Comparison of ENCODE assay signal across 32 cellular contexts in the genomic region with DNA sequence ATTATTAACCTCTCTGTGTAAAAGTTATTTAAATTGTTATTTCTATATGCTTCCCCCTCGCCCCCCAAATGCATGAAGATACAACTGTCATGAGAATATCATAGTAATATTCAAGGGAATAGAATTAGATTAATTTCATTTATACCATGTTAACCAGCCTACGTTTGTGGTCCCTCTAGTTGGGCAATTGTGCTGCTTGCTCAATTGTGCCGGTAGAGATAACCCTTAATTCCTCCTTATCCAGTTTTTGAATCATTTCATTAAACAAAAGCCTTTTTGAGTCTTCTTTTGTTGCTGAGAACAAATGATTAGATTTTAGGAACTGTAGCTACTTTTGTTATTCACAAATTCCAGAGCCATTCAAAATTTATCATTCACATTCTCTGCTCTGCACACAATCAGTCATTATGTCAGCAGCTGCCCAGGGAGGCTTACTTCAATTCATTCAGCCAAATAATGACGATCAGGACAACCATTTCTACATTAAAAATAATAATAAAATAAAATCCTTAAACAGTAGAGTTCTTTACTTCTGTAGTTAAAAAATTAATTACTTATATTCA.
"Had no signal": no experiment of that assay in that cellular context is flagged by ENCODE, and none has a peak within 500 bp of the region (broad histone marks: within the 10 kb centered on the region; RNA-seq: fewer than 3 reads in every experiment).

No MANE protein-coding gene starts in this region.

- H3K27ac Mint-ChIP-seq: activated B cell treated with CpG ODN at 0.5 μM for 24 hours; activated CD8-positive, alpha-beta T cell treated with anti-CD3 and anti-CD28 coated beads for 36 hours; activated T-helper 17 cell treated with anti-CD3 and anti-CD28 coated beads, Interleukin-2, amount 50 U/mL, for 72 hours; mesothelial cell of epicardium; naive B cell; stimulated activated memory B cell treated with anti-CD40 and anti-IgM and Interleukin-4, amounts not matched to agents 10 μg/mL and 1 μg/mL and 100 μg/mL, for 72 hours had no signal

- DNase-seq: activated B cell treated with CpG ODN at 0.5 μM for 24 hours; activated CD4-positive, alpha-beta T cell treated with anti-CD3 and anti-CD28 coated beads, Interleukin-2, amount 50 U/mL, for 1 hour; activated CD8-positive, alpha-beta T cell treated with anti-CD3 and anti-CD28 coated beads for 36 hours; activated gamma-delta T cell treated with Interleukin-2 at 50 U/mL for 16 hours; activated naive CD4-positive, alpha-beta T cell treated with anti-CD3 and anti-CD28 coated beads, Interleukin-2, amount 50 U/mL, for 16 hours; activated T-cell treated with anti-CD3 and anti-CD28 coated beads, Interleukin-2, amount 50 U/mL, for 4 hours; amygdala; dermis blood vessel endothelial cell; effector CD4-positive, alpha-beta T cell; esophagus squamous epithelium; glutamatergic neuron; left colon; mammary epithelial cell; naive B cell; nephron progenitor cell; nucleus accumbens; pancreas; psoas muscle; stimulated activated CD4-positive, alpha-beta T cell treated with anti-CD3 and anti-CD28 coated beads, Interleukin-1b, Interleukin-23, amount 100 ng/mL, for 48 hours; stimulated activated CD4-positive, alpha-beta T cell treated with anti-CD3 and anti-CD28 coated beads, Interleukin-4, amount 100 ng/mL, for 4 hours; stimulated activated CD8-positive, alpha-beta memory T cell treated with anti-CD3 and anti-CD28 coated beads, Interleukin-4, amount 100 ng/mL, for 48 hours; stomach; T-helper 2 cell; thyroid gland; upper lobe of left lung had no signal

- H3K27ac ChIP-seq: epithelial cell of prostate, esophagus squamous epithelium, pancreas, psoas muscle, right atrium auricular region, stomach, thyroid gland, upper lobe of left lung, vagina had no signal

- H3K36me3 ChIP-seq: esophagus squamous epithelium, pancreas, right atrium auricular region, stomach, thyroid gland, upper lobe of left lung, vagina had no signal

- H3K36me3 Mint-ChIP-seq: mesothelial cell of epicardium; naive B cell; stimulated activated memory B cell treated with anti-CD40 and anti-IgM and Interleukin-4, amounts not matched to agents 10 μg/mL and 1 μg/mL and 100 μg/mL, for 72 hours had no signal

- H3K9me3 ChIP-seq: esophagus squamous epithelium, pancreas, psoas muscle, right atrium auricular region, stomach, thyroid gland, upper lobe of left lung, vagina had no signal

- H3K4me3 ChIP-seq: esophagus squamous epithelium, pancreas, psoas muscle, right atrium auricular region, smooth muscle cell, stomach, thyroid gland, upper lobe of left lung, vagina had no signal

- ATAC-seq: activated CD8-positive, alpha-beta T cell treated with anti-CD3 and anti-CD28 coated beads for 36 hours; activated T-cell treated with anti-CD3 and anti-CD28 coated beads, Interleukin-2, amount 50 U/mL, for 4 hours; activated T-helper 17 cell treated with anti-CD3 and anti-CD28 coated beads, Interleukin-2, amount 50 U/mL, for 72 hours; left colon; pancreas; psoas muscle; stimulated activated memory B cell treated with anti-CD40 and anti-IgM and Interleukin-4, amounts not matched to agents 10 μg/mL and 1 μg/mL and 100 μg/mL, for 72 hours had no signal

- H3K27me3 ChIP-seq: esophagus squamous epithelium, pancreas, right atrium auricular region, stomach, thyroid gland, upper lobe of left lung, vagina had no signal

- H3K4me2 ChIP-seq: smooth muscle cell had no signal

- H3K27me3 Mint-ChIP-seq: activated B cell treated with CpG ODN at 0.5 μM for 24 hours; activated CD8-positive, alpha-beta T cell treated with anti-CD3 and anti-CD28 coated beads for 36 hours; activated T-helper 17 cell treated with anti-CD3 and anti-CD28 coated beads, Interleukin-2, amount 50 U/mL, for 72 hours; naive B cell; stimulated activated memory B cell treated with anti-CD40 and anti-IgM and Interleukin-4, amounts not matched to agents 10 μg/mL and 1 μg/mL and 100 μg/mL, for 72 hours had no signal

- H3K9me3 Mint-ChIP-seq: activated T-cell treated with anti-CD3 and anti-CD28 coated beads, Interleukin-2, amount 50 U/mL, for 4 hours; mesothelial cell of epicardium; nephron progenitor cell had no signal

- H3K4me3 Mint-ChIP-seq: activated B cell treated with CpG ODN at 0.5 μM for 24 hours; activated CD8-positive, alpha-beta T cell treated with anti-CD3 and anti-CD28 coated beads for 36 hours; activated T-cell treated with anti-CD3 and anti-CD28 coated beads, Interleukin-2, amount 50 U/mL, for 4 hours; activated T-helper 17 cell treated with anti-CD3 and anti-CD28 coated beads, Interleukin-2, amount 50 U/mL, for 72 hours; mesothelial cell of epicardium; naive B cell; nephron progenitor cell; stimulated activated memory B cell treated with anti-CD40 and anti-IgM and Interleukin-4, amounts not matched to agents 10 μg/mL and 1 μg/mL and 100 μg/mL, for 72 hours had no signal

- H3K4me1 ChIP-seq: pancreas, psoas muscle, right atrium auricular region, thyroid gland, upper lobe of left lung, vagina had no signal

- H3K4me1 Mint-ChIP-seq: activated B cell treated with CpG ODN at 0.5 μM for 24 hours; activated T-helper 17 cell treated with anti-CD3 and anti-CD28 coated beads, Interleukin-2, amount 50 U/mL, for 72 hours; naive B cell; stimulated activated memory B cell treated with anti-CD40 and anti-IgM and Interleukin-4, amounts not matched to agents 10 μg/mL and 1 μg/mL and 100 μg/mL, for 72 hours had no signal
